8 cellular contexts compared by ENCODE assay signal in genomic region chr11:119373917-119374631, GRCh38. TPM values are rescaled to one million over a fixed set of nuclear protein-coding genes. Genes with fewer than 3 reads are reported as not detected.
DNase-seq lines count a peak whose midpoint lies in the region; ATAC-seq, FAIRE-seq and TF ChIP-seq lines count a peak whose summit lies in the region.

No MANE protein-coding gene starts in this region.

- H3K4me3 ChIP-seq in WI38 (ENCODE audit: low read depth, low read length) (no peak overlapping the region), mesenchymal stem cell (ENCODE audit: insufficient read depth in 1 of 2, low read depth in 1 of 2, low read length in 2 of 2) (no peak overlapping the region), thoracic aorta (no peak overlapping the region)
- H3K4me3 ChIP-seq in effector memory CD4-positive, alpha-beta T cell (ENCODE audit: insufficient read depth, low read depth, low read length, poor library complexity, severe bottlenecking) = no peak overlapping the region

- no peak overlapping the region for H3K14ac ChIP-seq in mesenchymal stem cell (ENCODE audit: low read length in 2 of 2)

- peak; percentile 79 for FAIRE-seq in GM12892 (lab: Jason Lieb, UNC)

- H3K4me1 ChIP-seq in effector memory CD4-positive, alpha-beta T cell (ENCODE audit: control insufficient read depth, insufficient read depth, low read length, poor library complexity, severe bottlenecking) = peaks cover 5% of the 10 kb centered on the region
- H3K4me1 ChIP-seq in mesenchymal stem cell (ENCODE audit: control insufficient read depth, insufficient read depth, low read depth, low read length) = peaks cover 8% of the 10 kb centered on the region
- H3K4me1 ChIP-seq in thoracic aorta (ENCODE audit: control insufficient read depth in 1 of 2, low read depth in 2 of 2) = peaks cover 7 to 30% of the 10 kb centered on the region in 2 donors

- peak; percentile 96 for TF ChIP-seq CTCF in WI38 (IDR thresholded peaks at IDR 0.05; ENCODE audit: low read depth, low read length)
- peak; percentile 84 for TF ChIP-seq CTCF in thoracic aorta (IDR thresholded peaks at IDR 0.05)

- no peak overlapping the region for H3K4me2 ChIP-seq in mesenchymal stem cell (ENCODE audit: low read length, poor library complexity, severe bottlenecking)

- peaks cover 8% of the 10 kb centered on the region for H3K27me3 ChIP-seq in effector memory CD4-positive, alpha-beta T cell (replicated peaks; ENCODE audit: control insufficient read depth, insufficient read depth, low read length, poor library complexity, severe bottlenecking)
- H3K27me3 ChIP-seq in mesenchymal stem cell (ENCODE audit: control insufficient read depth in 1 of 2, insufficient read depth in 1 of 2, low read length in 2 of 2) (peaks cover 4 to 67% of the 10 kb centered on the region in 2 experiments), thoracic aorta (replicated peaks; ENCODE audit: insufficient read depth) (no peaks in the 10 kb centered on the region)

- no peaks in the 10 kb centered on the region for H3K9me3 ChIP-seq in effector memory CD4-positive, alpha-beta T cell (ENCODE audit: control insufficient read depth, low read length)
- H3K9me3 ChIP-seq in mesenchymal stem cell (ENCODE audit: control insufficient read depth, low read length) (no peaks in the 10 kb centered on the region), thoracic aorta (no peaks in the 10 kb centered on the region)

- peak; percentile 74 for DNase-seq in AG08396 (ENCODE audit: low spot score)
- DNase-seq in GM12892 (ENCODE audit: insufficient read length) = no peak
- DNase-seq in NCI-H2227 (lab: John Stamatoyannopoulos, UW; ENCODE audit: unreplicated experiment) = peak; percentile 58
- peak in 2 of 3 donors; percentile 14 to 17 for DNase-seq in effector memory CD4-positive, alpha-beta T cell
- peak; percentile 78 for DNase-seq in mesenchymal stem cell
- no peak for DNase-seq in thoracic aorta (ENCODE audit: low spot score)

- no peak for TF ChIP-seq POLR2A in GM12892 (IDR thresholded peaks at IDR 0.05; ENCODE audit: low read depth, low read length)

- H2BK15ac ChIP-seq in mesenchymal stem cell (ENCODE audit: low read depth, poor library complexity, severe bottlenecking) = peak overlapping the region; percentile 6

- H3K9ac ChIP-seq in mesenchymal stem cell (ENCODE audit: low read length) = peak overlapping the region; percentile 61

- H3K27ac ChIP-seq in effector memory CD4-positive, alpha-beta T cell (ENCODE audit: insufficient read depth, low read length, poor library complexity, severe bottlenecking) = no peak overlapping the region
- no peak overlapping the region for H3K27ac ChIP-seq in mesenchymal stem cell (ENCODE audit: low read length, poor library complexity, severe bottlenecking)
- no peak overlapping the region for H3K27ac ChIP-seq in thoracic aorta

- ATAC-seq in thoracic aorta (ENCODE audit: insufficient number of reproducible peaks, low FRiP score, low read depth) = no peak
- no peak for ATAC-seq in HG02610 (IDR thresholded peaks at IDR 0.05; ENCODE audit: unreplicated experiment)

- H2AK5ac ChIP-seq in mesenchymal stem cell (ENCODE audit: low read length, severe bottlenecking) = no peak overlapping the region

- H2BK5ac ChIP-seq in mesenchymal stem cell (ENCODE audit: low read depth, low read length, poor library complexity, severe bottlenecking) = no peak overlapping the region

- H3K79me1 ChIP-seq in mesenchymal stem cell (replicated peaks; ENCODE audit: low read length, poor library complexity, severe bottlenecking) = no peaks in the 10 kb centered on the region

- H3K4ac ChIP-seq in mesenchymal stem cell (ENCODE audit: low read depth in 1 of 2, low read length in 2 of 2) = no peak overlapping the region

- peak overlapping the region; percentile 32 for H4K8ac ChIP-seq in mesenchymal stem cell (ENCODE audit: low read length)

- H3K23ac ChIP-seq in mesenchymal stem cell (ENCODE audit: low read length in 2 of 2) = no peak overlapping the region

- H2BK12ac ChIP-seq in mesenchymal stem cell (ENCODE audit: low read length in 2 of 2) = no peak overlapping the region

- 46% methylated on average over 5 of the region's 5 CpGs for WGBS in mesenchymal stem cell

- no peak overlapping the region for H3K18ac ChIP-seq in mesenchymal stem cell (ENCODE audit: low read depth in 1 of 2, low read length in 2 of 2)

- H2AFZ ChIP-seq in mesenchymal stem cell (ENCODE audit: low read depth, low read length) = no peak overlapping the region

- H2BK120ac ChIP-seq in mesenchymal stem cell (ENCODE audit: low read depth, low read length) = no peak overlapping the region

- no peaks in the 10 kb centered on the region for H3K36me3 ChIP-seq in effector memory CD4-positive, alpha-beta T cell (ENCODE audit: control insufficient read depth, insufficient read depth, low read length)
- H3K36me3 ChIP-seq in mesenchymal stem cell (ENCODE audit: control insufficient read depth in 1 of 2, insufficient read depth in 2 of 2, low read depth in 1 of 2, low read length in 2 of 2) = no peaks in the 10 kb centered on the region
- H3K36me3 ChIP-seq in thoracic aorta = no peaks in the 10 kb centered on the region

- H4K91ac ChIP-seq in mesenchymal stem cell (ENCODE audit: low read length) = no peak overlapping the region

RNA-seq across cellular contexts. Expression of gene USP2, which starts 7.4 kb away (rescaled TPM):
- polyA plus RNA-seq in GM12892 (2012; ENCODE audit: missing spikeins) = 1.4 TPM
- polyA plus RNA-seq in mesenchymal stem cell (2013, experiment 1 of 2) = 0.65 TPM
- polyA plus RNA-seq in mesenchymal stem cell (2013, experiment 2 of 2) = 0.60 TPM
- 1 to 10 TPM in 1 of 2 donors, under 1 TPM in 1; 0.68 to 2.1 TPM for total RNA-seq in thoracic aorta

RNA-seq across cellular contexts. Expression of gene MFRP, which starts 27.6 kb away (rescaled TPM):
- not detected for polyA plus RNA-seq in GM12892 (2012; ENCODE audit: missing spikeins)
- polyA plus RNA-seq in mesenchymal stem cell (2013, experiment 1 of 2) = not detected
- not detected for polyA plus RNA-seq in mesenchymal stem cell (2013, experiment 2 of 2)
- under 1 TPM in 1 of 2 donors, not detected in 1; 0.27 TPM for total RNA-seq in thoracic aorta

RNA-seq across cellular contexts. Expression of gene C1QTNF5, which starts 33.4 kb away (rescaled TPM):
- polyA plus RNA-seq in GM12892 (2012; ENCODE audit: missing spikeins) = not detected
- polyA plus RNA-seq in mesenchymal stem cell (2013, experiment 1 of 2) = 25.1 TPM
- polyA plus RNA-seq in mesenchymal stem cell (2013, experiment 2 of 2) = 26.5 TPM
- total RNA-seq in thoracic aorta = 10 to 100 TPM; 53.2 to 98.2 TPM

RNA-seq across cellular contexts. Expression of gene RNF26, which starts 39.7 kb away (rescaled TPM):
- 8.6 TPM for polyA plus RNA-seq in GM12892 (2012; ENCODE audit: missing spikeins)
- polyA plus RNA-seq in mesenchymal stem cell (2013, experiment 1 of 2) = 30.2 TPM
- polyA plus RNA-seq in mesenchymal stem cell (2013, experiment 2 of 2) = 30.5 TPM
- total RNA-seq in thoracic aorta = 10 to 100 TPM; 11.0 to 12.1 TPM

RNA-seq across cellular contexts. Expression of gene THY1, which starts 48.9 kb away (rescaled TPM):
- polyA plus RNA-seq in GM12892 (2012; ENCODE audit: missing spikeins) = 18.3 TPM
- 87.8 TPM for polyA plus RNA-seq in mesenchymal stem cell (2013, experiment 1 of 2)
- 87.6 TPM for polyA plus RNA-seq in mesenchymal stem cell (2013, experiment 2 of 2)
- 10 to 100 TPM; 12.0 to 15.4 TPM for total RNA-seq in thoracic aorta

Comparison
In these comparisons a context has a peak if more than half of its experiments do, and no peak if none do; other contexts are left out.
1. DNase-seq: peak in AG08396 (single experiment), NCI-H2227 (single experiment), effector memory CD4-positive, alpha-beta T cell (2 of 3) and mesenchymal stem cell (single experiment); none in GM12892 (single experiment) and thoracic aorta (single experiment).